ENCODE assay signal across 12 cellular contexts in the genomic region with DNA sequence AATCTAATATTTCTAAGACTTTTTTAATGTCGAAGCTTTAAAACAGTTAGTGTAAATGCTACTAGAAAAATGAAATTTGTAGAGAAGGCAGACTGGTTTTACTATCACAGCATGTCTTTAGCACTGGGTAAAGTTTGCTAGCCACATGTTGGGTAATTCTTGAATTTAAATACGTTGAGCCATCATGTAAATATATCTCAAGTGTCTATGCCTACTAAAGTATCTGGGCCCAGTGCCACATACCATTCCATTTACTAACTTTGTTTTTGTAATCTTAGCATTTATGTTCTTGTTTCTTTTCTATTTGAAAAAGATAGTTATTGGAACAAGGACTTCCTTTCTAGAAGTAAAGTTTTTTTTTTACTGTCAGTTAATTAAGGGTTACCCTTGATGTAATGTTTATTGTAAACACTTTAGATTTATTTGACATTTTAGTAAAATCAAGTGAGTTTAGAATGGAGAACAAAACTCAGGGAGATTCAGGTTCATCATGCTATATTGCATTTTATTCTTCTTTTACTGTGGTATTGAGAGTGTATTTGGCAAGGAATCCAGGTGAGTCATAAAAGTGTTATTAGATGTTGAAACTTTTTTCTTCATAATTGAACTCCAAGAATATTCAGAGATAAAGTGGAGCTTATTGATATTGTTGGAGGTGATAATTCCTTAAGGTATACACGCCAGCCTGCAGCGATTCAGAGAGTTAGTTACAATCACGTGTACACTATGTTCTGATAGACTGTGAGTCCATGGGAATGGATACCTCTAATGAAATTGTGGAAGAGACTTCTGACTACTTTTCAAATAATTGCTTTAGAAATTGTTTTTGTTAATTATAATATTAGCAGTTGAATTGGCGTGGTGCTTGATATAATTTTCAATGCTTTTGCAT.
DNase-seq lines count a peak whose midpoint lies in the region; FAIRE-seq and TF ChIP-seq lines count a peak whose summit lies in the region.
"Had no signal": no experiment of that assay in that cellular context is flagged by ENCODE, and none has a peak within 500 bp of the region (broad histone marks: within the 10 kb centered on the region; RNA-seq: fewer than 3 reads in every experiment).

No MANE protein-coding gene starts in this region.

- intact Hi-C loops in tibial artery (cut with DNase I; ENCODE audit: low total_unique reads): no loop called here

- no peak overlapping the region for H3K27ac ChIP-seq in caudate nucleus (ENCODE audit: low read depth, low read length)
- no peak overlapping the region for H3K27ac ChIP-seq in tibial artery
- H3K27ac ChIP-seq: spleen had no signal

- no peaks in the 10 kb centered on the region for H3K27me3 ChIP-seq in tibial artery
- H3K27me3 ChIP-seq: spleen had no signal

- H3K36me3 ChIP-seq in tibial artery: no peaks in the 10 kb centered on the region
- H3K36me3 ChIP-seq: spleen had no signal

- H3K4me1 ChIP-seq in tibial artery: peaks cover 0 to 13% (median 3%) of the 10 kb centered on the region in 4 donors
- H3K4me1 ChIP-seq: spleen had no signal

- no peak for TF ChIP-seq CTCF in tibial artery (IDR thresholded peaks at IDR 0.05)

- peak; percentile 39 for FAIRE-seq in G401.6 (lab: Jason Lieb, UNC)
- FAIRE-seq: GM19239 had no signal

- no peak overlapping the region for H3K4me3 ChIP-seq in tibial artery
- H3K4me3 ChIP-seq: spleen had no signal

- DNase-seq in RKO (ENCODE audit: low spot score) (peak; percentile 28), fibroblast of gingiva (ENCODE audit: low read depth) (peak; percentile 94), renal cortical epithelial cell (ENCODE audit: low read depth) (peak; percentile 90), RPMI8226 (no peak), OCI-M1 (lab: John Stamatoyannopoulos, UW) (no peak), caudate nucleus (lab: John Stamatoyannopoulos, UW) (no peak), tibial artery (no peak)
- DNase-seq: activated CD8-positive, alpha-beta T cell treated with anti-CD3 and anti-CD28 coated beads, Interleukin-2, amount 10 ng/mL, durations not matched to agents 7 days and 5 days; mesendoderm; spleen had no signal

- H3K9me3 ChIP-seq in tibial artery: no peaks in the 10 kb centered on the region
- H3K9me3 ChIP-seq: spleen had no signal

Comparison
In these comparisons a context has a peak if more than half of its experiments do, and no peak if none do; other contexts are left out.
1. DNase-seq: peak in RKO (single experiment), fibroblast of gingiva (single experiment) and renal cortical epithelial cell (single experiment); none in RPMI8226 (single experiment), OCI-M1 (single experiment), caudate nucleus (0 of 61) and tibial artery (0 of 2).